ENCODE assay signal across 31 cellular contexts in genomic region chr1:56776581-56776980, GRCh38. TPM values are rescaled to one million over a fixed set of nuclear protein-coding genes. Genes with fewer than 3 reads are reported as not detected.
"Had no signal": no experiment of that assay in that cellular context is flagged by ENCODE, and none has a peak within 500 bp of the region (broad histone marks: within the 10 kb centered on the region; RNA-seq: fewer than 3 reads in every experiment).

No MANE protein-coding gene starts in this region.

- ATAC-seq: effector memory CD8-positive, alpha-beta T cell; esophagus mucosa; gastrocnemius medialis; heart right ventricle; left cardiac atrium; lower lobe of right lung; mucosa of descending colon had no signal

- H3K27ac ChIP-seq: colonic mucosa, epithelial cell of prostate, esophagus squamous epithelium, gastrocnemius medialis, heart right ventricle, left ventricle myocardium inferior, lower lobe of right lung had no signal

- H3K9me3 ChIP-seq: colonic mucosa, esophagus squamous epithelium, gastrocnemius medialis, heart right ventricle, left ventricle myocardium inferior, lower lobe of right lung, mucosa of descending colon had no signal

- H3K27ac Mint-ChIP-seq: dendritic cell treated with granulocyte-macrophage colony-stimulating factor and Interleukin-4, amounts not matched to agents 40 ng/mL and 50 ng/mL, for 4 days; effector memory CD8-positive, alpha-beta T cell; endodermal cell; mesothelial cell of epicardium; naive B cell had no signal

- H3K4me3 Mint-ChIP-seq: dendritic cell treated with granulocyte-macrophage colony-stimulating factor and Interleukin-4, amounts not matched to agents 40 ng/mL and 50 ng/mL, for 4 days; effector memory CD8-positive, alpha-beta T cell; endodermal cell; mesothelial cell of epicardium; naive B cell had no signal

- H3K27me3 ChIP-seq: colonic mucosa, esophagus squamous epithelium, gastrocnemius medialis, heart right ventricle had no signal

- DNase-seq: colonic mucosa; cortex of kidney; effector CD8-positive, alpha-beta T cell; effector memory CD8-positive, alpha-beta T cell; endodermal cell; erythroblast; esophagus squamous epithelium; foreskin fibroblast; foreskin melanocyte; gastrocnemius medialis; glutamatergic neuron; head of caudate nucleus; heart right ventricle; hippocampal formation; left cardiac atrium; left ventricle myocardium inferior; lower lobe of right lung; mesenchymal stem cell; mucosa of descending colon; naive B cell had no signal

- H3K4me3 ChIP-seq: colonic mucosa, esophagus squamous epithelium, gastrocnemius medialis, heart right ventricle, left ventricle myocardium inferior, lower lobe of right lung, mucosa of descending colon had no signal

- H3K9me3 Mint-ChIP-seq: dendritic cell treated with granulocyte-macrophage colony-stimulating factor and Interleukin-4, amounts not matched to agents 40 ng/mL and 50 ng/mL, for 4 days; effector memory CD8-positive, alpha-beta T cell; endodermal cell; mesothelial cell of epicardium; naive B cell had no signal

- H3K36me3 ChIP-seq: colonic mucosa, esophagus squamous epithelium, gastrocnemius medialis, heart right ventricle, left ventricle myocardium inferior, lower lobe of right lung had no signal

- H3K4me1 ChIP-seq: colonic mucosa, gastrocnemius medialis, heart right ventricle, left ventricle myocardium inferior, lower lobe of right lung had no signal

RNA-seq across cellular contexts. Expression of gene FYB2, which starts 42.6 kb away (rescaled TPM):
- total RNA-seq: dermis microvascular lymphatic vessel endothelial cell, glomerular endothelial cell, kidney epithelial cell, lung microvascular endothelial cell, mesenteric fat pad, myocyte had no signal
- polyA plus RNA-seq: keratinocyte had no signal
